Comparison of ENCODE assay signal across 26 cellular contexts in the genomic region with DNA sequence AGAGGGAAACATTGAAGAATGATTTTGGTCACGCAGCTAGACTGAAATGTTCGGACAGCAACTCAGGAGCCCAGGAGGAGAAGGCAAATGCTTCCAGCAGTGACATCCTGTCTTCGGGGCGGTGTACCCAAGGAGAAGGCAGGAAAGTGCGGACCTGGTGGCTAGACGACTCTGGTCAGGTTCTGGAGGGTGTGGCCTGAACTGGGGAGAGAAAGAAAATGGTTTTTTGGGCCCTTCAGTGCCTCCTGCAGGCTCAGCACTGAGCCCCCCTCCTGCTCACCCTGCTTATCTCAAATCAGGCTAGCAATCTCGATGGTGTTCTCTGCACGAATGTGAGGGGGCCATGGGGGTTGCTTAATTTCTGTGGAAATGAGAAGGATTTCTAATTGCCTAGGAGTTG.
DNase-seq lines count a peak whose midpoint lies in the region; ATAC-seq, FAIRE-seq and TF ChIP-seq lines count a peak whose summit lies in the region.
"Had no signal": no experiment of that assay in that cellular context is flagged by ENCODE, and none has a peak within 500 bp of the region (broad histone marks: within the 10 kb centered on the region; RNA-seq: fewer than 3 reads in every experiment).

No MANE protein-coding gene starts in this region.

- H3F3A ChIP-seq in GM23338 (replicated peaks; ENCODE audit: low read depth) = no peaks in the 10 kb centered on the region

- H3K9me3 ChIP-seq in mononuclear cell (ENCODE audit: low read depth, low read length) = no peaks in the 10 kb centered on the region
- H3K9me3 ChIP-seq: psoas muscle, testis had no signal

- no peaks in the 10 kb centered on the region for H3K79me2 ChIP-seq in GM23338 (replicated peaks; ENCODE audit: insufficient read depth)

- FAIRE-seq in GM19239 (lab: Jason Lieb, UNC) = no peak
- FAIRE-seq: D721Med had no signal

- H3K27ac ChIP-seq in GM23338 (ENCODE audit: low read depth) = no peak overlapping the region
- H3K27ac ChIP-seq: coronary artery, psoas muscle, testis had no signal

- ATAC-seq in GM23338 = peak; percentile 71
- ATAC-seq in GM18502 (IDR thresholded peaks at IDR 0.05; ENCODE audit: poor library complexity, unreplicated experiment) = no peak
- ATAC-seq: Panc1, psoas muscle had no signal

- TF ChIP-seq CTCF in GM23338 (conservative IDR thresholded peaks at IDR 0.05; ENCODE audit: low read depth in 2 of 2) = peak in 1 of 2 experiments; percentile 9; a peak in 1 of 4 replicates

- no peak overlapping the region for H3K27ac Mint-ChIP-seq in GM23338
- H3K27ac Mint-ChIP-seq in activated T-helper 1 cell treated with anti-CD3 and anti-CD28 coated beads, Interleukin-12 subunit alpha, Interleukin-12 subunit beta, Interleukin-2, Interleukin-4 antibody, amounts not matched to agents 30 ng/mL and 10 ng/mL and 1 ng/mL, durations not matched to agents 14 hours and 24 hours and 36 hours = peak overlapping the region; percentile 63
- H3K27ac Mint-ChIP-seq: B cell, brain, memory B cell had no signal

- H3K4me1 ChIP-seq in GM23338 (ENCODE audit: insufficient read depth) = no peaks in the 10 kb centered on the region; the same call in 1 of the 2 replicates
- peaks cover 22% of the 10 kb centered on the region for H3K4me1 ChIP-seq in mononuclear cell (ENCODE audit: insufficient read depth, low read length)
- H3K4me1 ChIP-seq: psoas muscle, testis had no signal

- no peak overlapping the region for H3K4me3 ChIP-seq in GM23338
- H3K4me3 ChIP-seq in mononuclear cell (ENCODE audit: low read length) = peak overlapping the region; percentile 1
- H3K4me3 ChIP-seq: coronary artery, psoas muscle, smooth muscle cell, testis had no signal

- H2AFZ ChIP-seq in GM23338 = peak overlapping the region; percentile 74; the same call in 1 of the 2 replicates

- H3K4me2 ChIP-seq in GM23338 = no peak overlapping the region
- H3K4me2 ChIP-seq: smooth muscle cell had no signal

- H3K4me1 Mint-ChIP-seq in GM23338 = no peaks in the 10 kb centered on the region; the same call in 2 of the 3 replicates
- H3K4me1 Mint-ChIP-seq in activated T-helper 1 cell treated with anti-CD3 and anti-CD28 coated beads, Interleukin-12 subunit alpha, Interleukin-12 subunit beta, Interleukin-2, Interleukin-4 antibody, amounts not matched to agents 30 ng/mL and 10 ng/mL and 1 ng/mL, durations not matched to agents 14 hours and 24 hours and 36 hours (ENCODE audit: low read depth) = peaks cover 6% of the 10 kb centered on the region
- H3K4me1 Mint-ChIP-seq: brain had no signal

- intact Hi-C loops in activated T-helper 1 cell treated with anti-CD3 and anti-CD28 coated beads, Interleukin-12 subunit alpha, Interleukin-12 subunit beta, Interleukin-2, Interleukin-4 antibody, amounts not matched to agents 30 ng/mL and 10 ng/mL and 1 ng/mL, durations not matched to agents 14 hours and 24 hours and 36 hours (cut with micrococcal nuclease) = loop anchor here (2.0 kb wide), 1 partner anchor 25 kb away; no protein-coding TSS in a partner anchor

- DNase-seq in NK-92 treated with Interleukin-12 subunit alpha and Interleukin-12 subunit beta, amount 100 ng/mL, for 24 hours (lab: John Stamatoyannopoulos, UW) = peak; percentile 73
- DNase-seq in NK-92 (lab: John Stamatoyannopoulos, UW; ENCODE audit: unreplicated experiment) = no peak
- DNase-seq in GM23338 (ENCODE audit: low spot score) = peak; percentile 36
- DNase-seq in activated T-helper 1 cell treated with anti-CD3 and anti-CD28 coated beads, Interleukin-12 subunit alpha, Interleukin-12 subunit beta, Interleukin-2, Interleukin-4 antibody, amounts not matched to agents 30 ng/mL and 10 ng/mL and 1 ng/mL, durations not matched to agents 14 hours and 24 hours and 36 hours (ENCODE audit: low spot score) = no peak
- DNase-seq in GM19239 (ENCODE audit: insufficient read length, low spot score) = no peak
- no peak for DNase-seq in stimulated activated naive CD4-positive, alpha-beta T cell treated with Interleukin-2 at 50 U/mL for 16 hours (lab: John Stamatoyannopoulos, UW)
- DNase-seq: 8988T; activated CD4-positive, alpha-beta T cell treated with anti-CD3 and anti-CD28 coated beads, Interleukin-2, amount 50 U/mL, for 48 hours; GDM1; hypothalamus; kidney glomerular epithelial cell; NCI-H1436; NCI-H2171 treated with DMSO at 0.1 percent for 48 hours; NCI-H69; psoas muscle; stimulated activated CD4-positive, alpha-beta T cell treated with anti-CD3 and anti-CD28 coated beads, Interleukin-4, amount 100 ng/mL, for 24 hours; testis had no signal

- no peaks in the 10 kb centered on the region for H3K9me3 Mint-ChIP-seq in GM23338
- H3K9me3 Mint-ChIP-seq in activated T-helper 1 cell treated with anti-CD3 and anti-CD28 coated beads, Interleukin-12 subunit alpha, Interleukin-12 subunit beta, Interleukin-2, Interleukin-4 antibody, amounts not matched to agents 30 ng/mL and 10 ng/mL and 1 ng/mL, durations not matched to agents 14 hours and 24 hours and 36 hours = no peaks in the 10 kb centered on the region
- H3K9me3 Mint-ChIP-seq: brain, memory B cell had no signal

- no peaks in the 10 kb centered on the region for H3K36me3 ChIP-seq in GM23338 (ENCODE audit: insufficient read depth)

- no peak overlapping the region for H3K4me3 Mint-ChIP-seq in GM23338
- H3K4me3 Mint-ChIP-seq in activated T-helper 1 cell treated with anti-CD3 and anti-CD28 coated beads, Interleukin-12 subunit alpha, Interleukin-12 subunit beta, Interleukin-2, Interleukin-4 antibody, amounts not matched to agents 30 ng/mL and 10 ng/mL and 1 ng/mL, durations not matched to agents 14 hours and 24 hours and 36 hours = peak overlapping the region; percentile 79
- H3K4me3 Mint-ChIP-seq: B cell, brain, memory B cell had no signal

- peaks cover 2% of the 10 kb centered on the region for H3K27me3 Mint-ChIP-seq in GM23338 (ENCODE audit: insufficient read depth, low read depth, poor library complexity)
- H3K27me3 Mint-ChIP-seq in activated T-helper 1 cell treated with anti-CD3 and anti-CD28 coated beads, Interleukin-12 subunit alpha, Interleukin-12 subunit beta, Interleukin-2, Interleukin-4 antibody, amounts not matched to agents 30 ng/mL and 10 ng/mL and 1 ng/mL, durations not matched to agents 14 hours and 24 hours and 36 hours (ENCODE audit: insufficient read depth) = no peaks in the 10 kb centered on the region

- H3K9me2 ChIP-seq in GM23338 (ENCODE audit: insufficient read depth) = no peaks in the 10 kb centered on the region

- no peaks in the 10 kb centered on the region for H4K20me1 ChIP-seq in GM23338 (replicated peaks; ENCODE audit: insufficient read depth)

- no peaks in the 10 kb centered on the region for H3K36me3 Mint-ChIP-seq in GM23338 (ENCODE audit: low read depth)
- no peaks in the 10 kb centered on the region for H3K36me3 Mint-ChIP-seq in activated T-helper 1 cell treated with anti-CD3 and anti-CD28 coated beads, Interleukin-12 subunit alpha, Interleukin-12 subunit beta, Interleukin-2, Interleukin-4 antibody, amounts not matched to agents 30 ng/mL and 10 ng/mL and 1 ng/mL, durations not matched to agents 14 hours and 24 hours and 36 hours (ENCODE audit: low read depth)
- H3K36me3 Mint-ChIP-seq: brain, memory B cell had no signal

- no peaks in the 10 kb centered on the region for H3K27me3 ChIP-seq in GM23338 (ENCODE audit: insufficient read depth)
- H3K27me3 ChIP-seq in mononuclear cell (ENCODE audit: insufficient read depth, low read length) = no peaks in the 10 kb centered on the region
- H3K27me3 ChIP-seq: testis had no signal

TF ChIP-seq in GM23338, 12 proteins besides CTCF, POLR2A, EP300 and RAD21 (continues in another document):
- TF ChIP-seq CREB1 (CRISPR knock-in tag; IDR thresholded peaks at IDR 0.05; ENCODE audit: low read depth) (no peak), NANOG (IDR thresholded peaks at IDR 0.05; ENCODE audit: borderline replicate concordance) (no peak), ZNF331 (CRISPR knock-in tag; IDR thresholded peaks at IDR 0.05; ENCODE audit: low read depth) (no peak), JUNB (IDR thresholded peaks at IDR 0.05; ENCODE audit: unreplicated experiment) (no peak), STAT1 (IDR thresholded peaks at IDR 0.05; ENCODE audit: unreplicated experiment) (no peak), EZH2 (IDR thresholded peaks at IDR 0.05; ENCODE audit: low read depth, unreplicated experiment) (no peak)
- TF ChIP-seq, protein P1, sequence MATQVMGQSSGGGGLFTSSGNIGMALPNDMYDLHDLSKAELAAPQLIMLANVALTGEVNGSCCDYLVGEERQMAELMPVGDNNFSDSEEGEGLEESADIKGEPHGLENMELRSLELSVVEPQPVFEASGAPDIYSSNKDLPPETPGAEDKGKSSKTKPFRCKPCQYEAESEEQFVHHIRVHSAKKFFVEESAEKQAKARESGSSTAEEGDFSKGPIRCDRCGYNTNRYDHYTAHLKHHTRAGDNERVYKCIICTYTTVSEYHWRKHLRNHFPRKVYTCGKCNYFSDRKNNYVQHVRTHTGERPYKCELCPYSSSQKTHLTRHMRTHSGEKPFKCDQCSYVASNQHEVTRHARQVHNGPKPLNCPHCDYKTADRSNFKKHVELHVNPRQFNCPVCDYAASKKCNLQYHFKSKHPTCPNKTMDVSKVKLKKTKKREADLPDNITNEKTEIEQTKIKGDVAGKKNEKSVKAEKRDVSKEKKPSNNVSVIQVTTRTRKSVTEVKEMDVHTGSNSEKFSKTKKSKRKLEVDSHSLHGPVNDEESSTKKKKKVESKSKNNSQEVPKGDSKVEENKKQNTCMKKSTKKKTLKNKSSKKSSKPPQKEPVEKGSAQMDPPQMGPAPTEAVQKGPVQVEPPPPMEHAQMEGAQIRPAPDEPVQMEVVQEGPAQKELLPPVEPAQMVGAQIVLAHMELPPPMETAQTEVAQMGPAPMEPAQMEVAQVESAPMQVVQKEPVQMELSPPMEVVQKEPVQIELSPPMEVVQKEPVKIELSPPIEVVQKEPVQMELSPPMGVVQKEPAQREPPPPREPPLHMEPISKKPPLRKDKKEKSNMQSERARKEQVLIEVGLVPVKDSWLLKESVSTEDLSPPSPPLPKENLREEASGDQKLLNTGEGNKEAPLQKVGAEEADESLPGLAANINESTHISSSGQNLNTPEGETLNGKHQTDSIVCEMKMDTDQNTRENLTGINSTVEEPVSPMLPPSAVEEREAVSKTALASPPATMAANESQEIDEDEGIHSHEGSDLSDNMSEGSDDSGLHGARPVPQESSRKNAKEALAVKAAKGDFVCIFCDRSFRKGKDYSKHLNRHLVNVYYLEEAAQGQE (IDR thresholded peaks at IDR 0.05; ENCODE audit: unreplicated experiment) = no peak
- TF ChIP-seq, protein P2, sequence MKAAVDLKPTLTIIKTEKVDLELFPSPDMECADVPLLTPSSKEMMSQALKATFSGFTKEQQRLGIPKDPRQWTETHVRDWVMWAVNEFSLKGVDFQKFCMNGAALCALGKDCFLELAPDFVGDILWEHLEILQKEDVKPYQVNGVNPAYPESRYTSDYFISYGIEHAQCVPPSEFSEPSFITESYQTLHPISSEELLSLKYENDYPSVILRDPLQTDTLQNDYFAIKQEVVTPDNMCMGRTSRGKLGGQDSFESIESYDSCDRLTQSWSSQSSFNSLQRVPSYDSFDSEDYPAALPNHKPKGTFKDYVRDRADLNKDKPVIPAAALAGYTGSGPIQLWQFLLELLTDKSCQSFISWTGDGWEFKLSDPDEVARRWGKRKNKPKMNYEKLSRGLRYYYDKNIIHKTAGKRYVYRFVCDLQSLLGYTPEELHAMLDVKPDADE (IDR thresholded peaks at IDR 0.05) = no peak

Comparison
In these comparisons a context has a peak if more than half of its experiments do, and no peak if none do; other contexts are left out.
1. DNase-seq: peak in NK-92 treated with Interleukin-12 subunit alpha and Interleukin-12 subunit beta, amount 100 ng/mL, for 24 hours (single experiment) and GM23338 (single experiment); none in NK-92 (single experiment), activated T-helper 1 cell treated with anti-CD3 and anti-CD28 coated beads, Interleukin-12 subunit alpha, Interleukin-12 subunit beta, Interleukin-2, Interleukin-4 antibody, amounts not matched to agents 30 ng/mL and 10 ng/mL and 1 ng/mL, durations not matched to agents 14 hours and 24 hours and 36 hours (single experiment), GM19239 (single experiment) and stimulated activated naive CD4-positive, alpha-beta T cell treated with Interleukin-2 at 50 U/mL for 16 hours (single experiment).